10 cellular contexts compared by ENCODE assay signal in genomic region chr5:6737043-6737941, GRCh38. TPM values are rescaled to one million over a fixed set of nuclear protein-coding genes. Genes with fewer than 3 reads are reported as not detected.
DNase-seq lines count a peak whose midpoint lies in the region; ATAC-seq and TF ChIP-seq lines count a peak whose summit lies in the region.
"Had no signal": no experiment of that assay in that cellular context is flagged by ENCODE, and none has a peak within 500 bp of the region (broad histone marks: within the 10 kb centered on the region; RNA-seq: fewer than 3 reads in every experiment).

No MANE protein-coding gene starts in this region.

- CTCF ChIA-PET in CD4-positive, alpha-beta memory T cell (lab: Charles Lee; ENCODE audit: partially characterized antibody) = interaction anchor here (3.0 kb wide), 1 partner anchor 8 kb away, joined by 16 read pairs; no protein-coding TSS in a partner anchor

- peaks cover 29% of the 10 kb centered on the region for H3K4me1 ChIP-seq in CD4-positive, alpha-beta memory T cell (ENCODE audit: insufficient read depth, low read length)
- H3K4me1 ChIP-seq in vagina = peaks cover 34% of the 10 kb centered on the region

- H3K4me1 Mint-ChIP-seq in CD4-positive, alpha-beta memory T cell = peaks cover 25 to 51% (median 32%) of the 10 kb centered on the region in 4 donors
- H3K4me1 Mint-ChIP-seq in activated T-helper 2 cell treated with anti-CD3 and anti-CD28 coated beads, Interferon-gamma antibody, Interleukin-2, Interleukin-4, amounts not matched to agents 10 μg/mL and 5 μg/mL and 100 μg/mL, durations not matched to agents 14 hours and 24 hours and 36 hours (ENCODE audit: low read depth) = peaks cover 43% of the 10 kb centered on the region

- POLR2A ChIA-PET in CD4-positive, alpha-beta memory T cell (lab: Charles Lee; ENCODE audit: partially characterized antibody) = no interaction called here

- TF ChIP-seq POLR2A in vagina (IDR thresholded peaks at IDR 0.05) = no peak

- peak overlapping the region in 6 of 7 donors; percentile 38 to 89 (median 64) for H3K27ac Mint-ChIP-seq in CD4-positive, alpha-beta memory T cell
- H3K27ac Mint-ChIP-seq in activated T-helper 2 cell treated with anti-CD3 and anti-CD28 coated beads, Interferon-gamma antibody, Interleukin-2, Interleukin-4, amounts not matched to agents 10 μg/mL and 5 μg/mL and 100 μg/mL, durations not matched to agents 14 hours and 24 hours and 36 hours = peak overlapping the region; percentile 93

- intact Hi-C loops in CD4-positive, alpha-beta memory T cell (cut with micrococcal nuclease) = no loop called here
- intact Hi-C loops in activated T-helper 2 cell treated with anti-CD3 and anti-CD28 coated beads, Interferon-gamma antibody, Interleukin-2, Interleukin-4, amounts not matched to agents 10 μg/mL and 5 μg/mL and 100 μg/mL, durations not matched to agents 14 hours and 24 hours and 36 hours (cut with micrococcal nuclease) = loop anchor here (2.0 to 5.0 kb wide), 3 partner anchors 24 to 240 kb away; partner anchors contain the start of genes NSUN2, SRD5A1 and TENT4A
- intact Hi-C loops in vagina (cut with DNase I) = no loop called here

- H3K9me3 ChIP-seq in CD4-positive, alpha-beta memory T cell (ENCODE audit: control insufficient read depth in 1 of 2, low read length in 2 of 2) = no peaks in the 10 kb centered on the region
- H3K9me3 ChIP-seq in vagina = no peaks in the 10 kb centered on the region

- no peak for TF ChIP-seq CTCF in vagina (IDR thresholded peaks at IDR 0.05)

- ATAC-seq in HG03060 (IDR thresholded peaks at IDR 0.05; ENCODE audit: low read depth, unreplicated experiment) = peak; percentile 79
- ATAC-seq: Panc1 had no signal

- no peaks in the 10 kb centered on the region for H3K27me3 ChIP-seq in CD4-positive, alpha-beta memory T cell (ENCODE audit: insufficient read depth, low read length)
- no peaks in the 10 kb centered on the region for H3K27me3 ChIP-seq in vagina

- DNase-seq in CD4-positive, alpha-beta memory T cell = no peak
- DNase-seq in GM19240 (ENCODE audit: insufficient read length, low spot score) (peak; percentile 38), vagina (ENCODE audit: extremely low spot score in 2 of 2) (no peak), HuH-7.5 (ENCODE audit: low spot score) (no peak), NCI-H510A (lab: John Stamatoyannopoulos, UW) (no peak)
- no peak for DNase-seq in activated T-helper 2 cell treated with anti-CD3 and anti-CD28 coated beads, Interferon-gamma antibody, Interleukin-2, Interleukin-4, amounts not matched to agents 10 μg/mL and 5 μg/mL and 100 μg/mL, durations not matched to agents 14 hours and 24 hours and 36 hours (ENCODE audit: low spot score)
- no peak for DNase-seq in NK-92 treated with Interleukin-12 subunit alpha and Interleukin-12 subunit beta, amount 100 ng/mL, for 24 hours (lab: John Stamatoyannopoulos, UW)
- DNase-seq: GDM1 had no signal

- H3K9me3 Mint-ChIP-seq in CD4-positive, alpha-beta memory T cell = no peaks in the 10 kb centered on the region
- no peaks in the 10 kb centered on the region for H3K9me3 Mint-ChIP-seq in activated T-helper 2 cell treated with anti-CD3 and anti-CD28 coated beads, Interferon-gamma antibody, Interleukin-2, Interleukin-4, amounts not matched to agents 10 μg/mL and 5 μg/mL and 100 μg/mL, durations not matched to agents 14 hours and 24 hours and 36 hours

- H3K4me3 Mint-ChIP-seq in CD4-positive, alpha-beta memory T cell = no peak overlapping the region
- peak overlapping the region; percentile 50 for H3K4me3 Mint-ChIP-seq in activated T-helper 2 cell treated with anti-CD3 and anti-CD28 coated beads, Interferon-gamma antibody, Interleukin-2, Interleukin-4, amounts not matched to agents 10 μg/mL and 5 μg/mL and 100 μg/mL, durations not matched to agents 14 hours and 24 hours and 36 hours (ENCODE audit: low read depth)

- no peaks in the 10 kb centered on the region for H3K27me3 Mint-ChIP-seq in CD4-positive, alpha-beta memory T cell
- H3K27me3 Mint-ChIP-seq in activated T-helper 2 cell treated with anti-CD3 and anti-CD28 coated beads, Interferon-gamma antibody, Interleukin-2, Interleukin-4, amounts not matched to agents 10 μg/mL and 5 μg/mL and 100 μg/mL, durations not matched to agents 14 hours and 24 hours and 36 hours (ENCODE audit: low read depth) = no peaks in the 10 kb centered on the region

- peaks cover 22 to 47% of the 10 kb centered on the region in 2 donors for H3K36me3 Mint-ChIP-seq in CD4-positive, alpha-beta memory T cell
- H3K36me3 Mint-ChIP-seq in activated T-helper 2 cell treated with anti-CD3 and anti-CD28 coated beads, Interferon-gamma antibody, Interleukin-2, Interleukin-4, amounts not matched to agents 10 μg/mL and 5 μg/mL and 100 μg/mL, durations not matched to agents 14 hours and 24 hours and 36 hours (ENCODE audit: low read depth) = peaks cover 62% of the 10 kb centered on the region

- peaks cover 37% of the 10 kb centered on the region for H3K36me3 ChIP-seq in CD4-positive, alpha-beta memory T cell (ENCODE audit: insufficient read depth, low read length)
- H3K36me3 ChIP-seq in vagina = peaks cover 0 to 29% of the 10 kb centered on the region in 2 donors

- H3K27ac ChIP-seq in CD4-positive, alpha-beta memory T cell (ENCODE audit: low read depth, low read length) = no peak overlapping the region
- no peak overlapping the region for H3K27ac ChIP-seq in vagina

- no peak overlapping the region for H3K4me3 ChIP-seq in CD4-positive, alpha-beta memory T cell (ENCODE audit: low read length in 2 of 2)
- H3K4me3 ChIP-seq in vagina = no peak overlapping the region

RNA-seq across cellular contexts. Expression of gene TENT4A, which starts 24.1 kb away (rescaled TPM):
- total RNA-seq in CD4-positive, alpha-beta memory T cell = 10 to 100 TPM; 44.9 to 49.1 TPM
- 1 to 10 TPM in 1 of 2 donors, under 1 TPM in 1; 0.55 to 1.8 TPM for polyA plus RNA-seq in CD4-positive, alpha-beta memory T cell
- 39.4 and 40.1 TPM in 2 replicates for total RNA-seq in activated T-helper 2 cell treated with anti-CD3 and anti-CD28 coated beads, Interferon-gamma antibody, Interleukin-2, Interleukin-4, amounts not matched to agents 10 μg/mL and 5 μg/mL and 100 μg/mL, durations not matched to agents 14 hours and 24 hours and 36 hours
- total RNA-seq in vagina = 38.1 TPM
